ENCODE assay signal across 1 cellular context in genomic region chr1:92839442-92839841, GRCh38.
TF ChIP-seq lines count a peak whose summit lies in the region.

No MANE protein-coding gene starts in this region.

TF ChIP-seq in K562, 482 proteins besides CTCF, POLR2A, EP300 and RAD21:
- no peak for TF ChIP-seq SIX5 (IDR thresholded peaks at IDR 0.05; ENCODE audit: borderline replicate concordance in 1 of 2, insufficient read depth in 1 of 2, low read depth in 1 of 2, low read length in 2 of 2)
- no peak for TF ChIP-seq GATAD2A (IDR thresholded peaks at IDR 0.05)
- no peak for TF ChIP-seq ZNF740 (CRISPR knock-in tag; IDR thresholded peaks at IDR 0.05)
- no peak for TF ChIP-seq ZNF740 (tag; IDR thresholded peaks at IDR 0.05)
- TF ChIP-seq MNT (conservative IDR thresholded peaks at IDR 0.05) = no peak
- TF ChIP-seq ARID1B (IDR thresholded peaks at IDR 0.05) = no peak
- TF ChIP-seq, protein P1, sequence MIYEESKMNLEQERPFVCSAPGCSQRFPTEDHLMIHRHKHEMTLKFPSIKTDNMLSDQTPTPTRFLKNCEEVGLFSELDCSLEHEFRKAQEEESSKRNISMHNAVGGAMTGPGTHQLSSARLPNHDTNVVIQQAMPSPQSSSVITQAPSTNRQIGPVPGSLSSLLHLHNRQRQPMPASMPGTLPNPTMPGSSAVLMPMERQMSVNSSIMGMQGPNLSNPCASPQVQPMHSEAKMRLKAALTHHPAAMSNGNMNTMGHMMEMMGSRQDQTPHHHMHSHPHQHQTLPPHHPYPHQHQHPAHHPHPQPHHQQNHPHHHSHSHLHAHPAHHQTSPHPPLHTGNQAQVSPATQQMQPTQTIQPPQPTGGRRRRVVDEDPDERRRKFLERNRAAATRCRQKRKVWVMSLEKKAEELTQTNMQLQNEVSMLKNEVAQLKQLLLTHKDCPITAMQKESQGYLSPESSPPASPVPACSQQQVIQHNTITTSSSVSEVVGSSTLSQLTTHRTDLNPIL (CRISPR knock-in tag; IDR thresholded peaks at IDR 0.05) = no peak
- peak; percentile 30 for TF ChIP-seq RBFOX2 (IDR thresholded peaks at IDR 0.05; ENCODE audit: low read depth, low read length)
- no peak for TF ChIP-seq NCOA6 (IDR thresholded peaks at IDR 0.05)
- TF ChIP-seq, protein P2, sequence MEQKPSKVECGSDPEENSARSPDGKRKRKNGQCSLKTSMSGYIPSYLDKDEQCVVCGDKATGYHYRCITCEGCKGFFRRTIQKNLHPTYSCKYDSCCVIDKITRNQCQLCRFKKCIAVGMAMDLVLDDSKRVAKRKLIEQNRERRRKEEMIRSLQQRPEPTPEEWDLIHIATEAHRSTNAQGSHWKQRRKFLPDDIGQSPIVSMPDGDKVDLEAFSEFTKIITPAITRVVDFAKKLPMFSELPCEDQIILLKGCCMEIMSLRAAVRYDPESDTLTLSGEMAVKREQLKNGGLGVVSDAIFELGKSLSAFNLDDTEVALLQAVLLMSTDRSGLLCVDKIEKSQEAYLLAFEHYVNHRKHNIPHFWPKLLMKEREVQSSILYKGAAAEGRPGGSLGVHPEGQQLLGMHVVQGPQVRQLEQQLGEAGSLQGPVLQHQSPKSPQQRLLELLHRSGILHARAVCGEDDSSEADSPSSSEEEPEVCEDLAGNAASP (IDR thresholded peaks at IDR 0.05) = no peak
- TF ChIP-seq POLR2AphosphoS5 (IDR thresholded peaks at IDR 0.05; ENCODE audit: control insufficient read depth, insufficient read depth, low read depth, low read length) = 0 out of 2 replicates have a peak, but pooled peaks have one; percentile 21
TF ChIP-seq in K562: peak in this region for 2.
